Comparison of ENCODE assay signal across 16 cellular contexts in genomic region chr19:16463341-16463990, GRCh38. TPM values are rescaled to one million over a fixed set of nuclear protein-coding genes. Genes with fewer than 3 reads are reported as not detected.
DNase-seq lines count a peak whose midpoint lies in the region; ATAC-seq and TF ChIP-seq lines count a peak whose summit lies in the region.
"Had no signal": no experiment of that assay in that cellular context is flagged by ENCODE, and none has a peak within 500 bp of the region (broad histone marks: within the 10 kb centered on the region; RNA-seq: fewer than 3 reads in every experiment).

No MANE protein-coding gene starts in this region.

- H3K36me3 Mint-ChIP-seq in memory B cell, result peaks cover 8% of the 10 kb centered on the region

- peaks cover 51% of the 10 kb centered on the region for H3K4me1 Mint-ChIP-seq in memory B cell

- H3K27me3 Mint-ChIP-seq in memory B cell, result no peaks in the 10 kb centered on the region

- intact Hi-C loops in heart left ventricle (cut with DNase I), result no loop called here
- intact Hi-C loops in cardiac septum (cut with DNase I), result no loop called here
- intact Hi-C loops in adrenal gland (cut with DNase I), result no loop called here

- H3K36me3 ChIP-seq in heart left ventricle (peaks cover 0 to 6% (median 0%) of the 10 kb centered on the region in 9 donors), adrenal gland (replicated peaks in 1 of 2) (no peaks in the 10 kb centered on the region)

- peak overlapping the region; percentile 46 to 95 (median 89) for H3K27ac ChIP-seq in heart left ventricle
- H3K27ac ChIP-seq in adrenal gland, result peak overlapping the region in 4 of 5 donors; percentile 33 to 85 (median 74)
- H3K27ac ChIP-seq in temporal lobe (ENCODE audit: low read depth, low read length), result peak overlapping the region; percentile 84

- H3K4me3 ChIP-seq in heart left ventricle (no peak overlapping the region), adrenal gland (no peak overlapping the region)

- peak overlapping the region; percentile 12 for H3K27ac Mint-ChIP-seq in memory B cell

- TF ChIP-seq POLR2A in heart left ventricle (IDR thresholded peaks at IDR 0.05), result no peak
- TF ChIP-seq POLR2A in adrenal gland (IDR thresholded peaks at IDR 0.05), result no peak

- H3K9me3 Mint-ChIP-seq in memory B cell, result no peaks in the 10 kb centered on the region

- 70 to 77% (median 73%) methylated on average over 6 of the region's 6 CpGs for WGBS in heart left ventricle, 4 donors
- 67 to 77% (median 75%) methylated on average over 6 of the region's 6 CpGs for WGBS in adrenal gland, 4 donors

- no peaks in the 10 kb centered on the region for H3K27me3 ChIP-seq in heart left ventricle
- no peaks in the 10 kb centered on the region for H3K27me3 ChIP-seq in adrenal gland

- peaks cover 5 to 93% (median 59%) of the 10 kb centered on the region in 12 donors for H3K4me1 ChIP-seq in heart left ventricle
- H3K4me1 ChIP-seq in adrenal gland (replicated peaks in 1 of 2), result peaks cover 25 to 30% of the 10 kb centered on the region in 2 donors

- ATAC-seq in heart left ventricle (no peak), memory B cell (ENCODE audit: low read depth) (no peak), HG02610 (IDR thresholded peaks at IDR 0.05; ENCODE audit: unreplicated experiment) (no peak), GM19455 (IDR thresholded peaks at IDR 0.05; ENCODE audit: unreplicated experiment) (no peak)

- H3K9me3 ChIP-seq in heart left ventricle (no peaks in the 10 kb centered on the region), adrenal gland (replicated peaks in 1 of 3) (no peaks in the 10 kb centered on the region)

- TF ChIP-seq CTCF in heart left ventricle (IDR thresholded peaks at IDR 0.05) (no peak), adrenal gland (IDR thresholded peaks at IDR 0.05) (no peak)

- DNase-seq in heart left ventricle (no peak), cardiac septum (ENCODE audit: low spot score) (no peak), adrenal gland (no peak), memory B cell (ENCODE audit: low spot score in 2 of 2) (no peak), mesenteric fat pad (ENCODE audit: low spot score) (no peak)
- DNase-seq: activated CD8-positive, alpha-beta memory T cell treated with anti-CD3 and anti-CD28 coated beads, Interleukin-2, amount 50 U/mL, for 48 hours; foreskin melanocyte; NCI-H1417 treated with DMSO at 0.1 percent for 48 hours; NCI-H526; stimulated activated naive CD4-positive, alpha-beta T cell had no signal

- no peak overlapping the region for H3K4me3 Mint-ChIP-seq in memory B cell

RNA-seq across cellular contexts. Expression of gene EPS15L1, which starts 8.3 kb away (rescaled TPM):
- 10 to 100 TPM; 24.5 to 70.1 (median 55.7) TPM for total RNA-seq in heart left ventricle
- 10 to 100 TPM; 50.0 to 56.9 TPM for polyA plus RNA-seq in heart left ventricle
- 48.4 TPM for total RNA-seq in cardiac septum
- 10 to 100 TPM in 7 of 8 donors, 1 to 10 TPM in 1; 9.7 to 46.7 (median 29.2) TPM for total RNA-seq in adrenal gland
- polyA plus RNA-seq in adrenal gland, result 10 to 100 TPM; 28.9 to 59.0 (median 32.6) TPM
- 16.2 TPM for total RNA-seq in temporal lobe
- total RNA-seq in mesenteric fat pad, result 35.6 TPM

RNA-seq across cellular contexts. Expression of gene CALR3, which starts 32.5 kb away (rescaled TPM):
- total RNA-seq in heart left ventricle, result not detected
- not detected for polyA plus RNA-seq in heart left ventricle
- total RNA-seq in cardiac septum, result not detected
- total RNA-seq in adrenal gland, result under 1 TPM in 1 of 8 donors, not detected in 7; 0.41 TPM
- under 1 TPM in 2 of 3 donors, not detected in 1; 0.07 to 0.11 TPM for polyA plus RNA-seq in adrenal gland
- total RNA-seq in temporal lobe, result not detected
- total RNA-seq in mesenteric fat pad, result not detected
- total RNA-seq: dermis microvascular lymphatic vessel endothelial cell, G401, lower leg skin had no signal

RNA-seq across cellular contexts. Expression of gene C19orf44, which starts 32.7 kb away (rescaled TPM):
- total RNA-seq in heart left ventricle, result 1 to 10 TPM; 1.6 to 4.8 (median 3.3) TPM
- 1 to 10 TPM; 1.9 to 4.8 TPM for polyA plus RNA-seq in heart left ventricle
- 3.1 TPM for total RNA-seq in cardiac septum
- total RNA-seq in adrenal gland, result 1 to 10 TPM; 3.4 to 9.3 (median 5.6) TPM
- polyA plus RNA-seq in adrenal gland, result 10 to 100 TPM in 1 of 3 donors, 1 to 10 TPM in 2; 4.8 to 12.1 (median 5.9) TPM
- 4.4 TPM for total RNA-seq in temporal lobe
- 3.2 TPM for total RNA-seq in mesenteric fat pad
